9 cellular contexts compared by ENCODE assay signal in the genomic region with DNA sequence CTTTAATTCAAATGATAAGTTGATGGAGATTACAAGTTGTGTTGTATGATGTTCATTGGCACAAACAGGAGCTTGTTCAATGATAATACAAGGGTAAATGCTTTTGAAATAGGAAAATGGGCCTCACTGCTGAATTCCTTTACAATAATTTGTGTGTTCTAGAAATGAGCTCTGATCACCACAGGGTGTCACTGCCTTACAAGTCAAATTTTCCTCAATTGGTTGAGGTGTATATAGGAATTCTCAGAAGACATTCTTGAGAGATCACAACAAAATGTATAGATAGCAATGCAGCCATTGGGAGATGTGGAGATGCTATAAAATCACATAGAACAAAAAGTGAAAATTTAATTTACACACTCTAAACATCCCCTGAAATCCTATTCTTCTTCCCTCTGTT. TPM values are rescaled to one million over a fixed set of nuclear protein-coding genes. Genes with fewer than 3 reads are reported as not detected.
DNase-seq lines count a peak whose midpoint lies in the region; ATAC-seq, FAIRE-seq and TF ChIP-seq lines count a peak whose summit lies in the region.
"Had no signal": no experiment of that assay in that cellular context is flagged by ENCODE, and none has a peak within 500 bp of the region (broad histone marks: within the 10 kb centered on the region; RNA-seq: fewer than 3 reads in every experiment).

No MANE protein-coding gene starts in this region.

- TF ChIP-seq CTCF in AG09319 (IDR thresholded peaks at IDR 0.05; ENCODE audit: low read depth, low read length) (peak; percentile 13), fibroblast of mammary gland (conservative IDR thresholded peaks at IDR 0.05; ENCODE audit: control insufficient read depth, insufficient read depth, low read depth, low read length) (peak; percentile 16), testis (IDR thresholded peaks at IDR 0.05) (no peak)

- no peak overlapping the region for H3K4me3 ChIP-seq in fibroblast of mammary gland (ENCODE audit: control insufficient read depth, low read depth, low read length)
- H3K4me3 ChIP-seq in testis = no peak overlapping the region

- no peaks in the 10 kb centered on the region for H3K9me3 ChIP-seq in testis

- peak; percentile 11 for FAIRE-seq in G401.6 (lab: Jason Lieb, UNC)

- no peak overlapping the region for H3K27ac ChIP-seq in testis

- no peaks in the 10 kb centered on the region for H3K36me3 ChIP-seq in testis (ENCODE audit: low read depth, missing control alignments)

- no peaks in the 10 kb centered on the region for H3K4me1 ChIP-seq in testis

- no peaks in the 10 kb centered on the region for H3K27me3 ChIP-seq in testis

- no peak for ATAC-seq in HG02870 (IDR thresholded peaks at IDR 0.05; ENCODE audit: unreplicated experiment)

- intact Hi-C loops in testis (cut with DNase I; ENCODE audit: low total_unique reads) = no loop called here

- no peak for TF ChIP-seq POLR2A in testis (IDR thresholded peaks at IDR 0.05)

- DNase-seq in AG09319 (ENCODE audit: extremely low read depth, low read depth) (no peak), RPMI7951 (ENCODE audit: low read depth) (peak; percentile 24), fibroblast of mammary gland (ENCODE audit: low read depth) (peak; percentile 23), testis (no peak), NCI-H2196 (lab: John Stamatoyannopoulos, UW; ENCODE audit: unreplicated experiment) (no peak)
- DNase-seq in activated effector memory CD4-positive, alpha-beta T cell treated with Interleukin-2 at 50 U/mL for 16 hours = no peak
- DNase-seq: NCI-H2081 treated with DMSO at 0.1 percent for 48 hours had no signal

RNA-seq across cellular contexts. Expression of a gene that starts 49.6 kb away (rescaled TPM):
- total RNA-seq in RPMI7951 (2014; rRNA removed; shearing (Covaris generic)) = 2.2 and 3.4 TPM in 2 replicates
- total RNA-seq in testis = 10 to 100 TPM; 11.7 to 21.4 TPM
- 8.0 TPM for polyA plus RNA-seq in testis (ENCODE audit: insufficient read depth, low read depth, low replicate concordance)

Comparison
In these comparisons a context has a peak if more than half of its experiments do, and no peak if none do; other contexts are left out.
1. DNase-seq: peak in RPMI7951 (single experiment) and fibroblast of mammary gland (single experiment); none in AG09319 (single experiment), testis (single experiment), NCI-H2196 (single experiment) and activated effector memory CD4-positive, alpha-beta T cell treated with Interleukin-2 at 50 U/mL for 16 hours (single experiment).
2. CTCF ChIP-seq: peak in AG09319 (single experiment) and fibroblast of mammary gland (single experiment); none in testis (0 of 3).